In genomic region chr1:232581932-232582331, GRCh38 we compare ENCODE assay signal across 26 cellular contexts. TPM values are rescaled to one million over a fixed set of nuclear protein-coding genes. Genes with fewer than 3 reads are reported as not detected.
DNase-seq lines count a peak whose midpoint lies in the region; ATAC-seq, FAIRE-seq and TF ChIP-seq lines count a peak whose summit lies in the region.
"Had no signal": no experiment of that assay in that cellular context is flagged by ENCODE, and none has a peak within 500 bp of the region (broad histone marks: within the 10 kb centered on the region; RNA-seq: fewer than 3 reads in every experiment).

No MANE protein-coding gene starts in this region.

- DNase-seq in activated CD4-positive, alpha-beta memory T cell treated with anti-CD3 and anti-CD28 coated beads for 36 hours: no peak
- DNase-seq in activated CD4-positive, alpha-beta memory T cell treated with anti-CD3 and anti-CD28 coated beads, Interleukin-2, amount 10 ng/mL, durations not matched to agents 7 days and 5 days: no peak
- DNase-seq in A549 (ENCODE audit: low read depth in 1 of 2, low spot score in 1 of 2): no peak
- no peak for DNase-seq in stimulated activated effector memory CD8-positive, alpha-beta T cell treated with anti-CD3 and anti-CD28 coated beads, Interleukin-12 subunit alpha, Interleukin-12 subunit beta, amount 100 ng/mL, for 72 hours (ENCODE audit: low spot score in 2 of 2)
- no peak for DNase-seq in SHP77 (lab: John Stamatoyannopoulos, UW)
- no peak for DNase-seq in glutamatergic neuron
- DNase-seq: ACHN; AML-193; BE2C; CD4-positive, alpha-beta T cell; CD8-positive, alpha-beta memory T cell; DMS 273 treated with DMSO at 0.1 percent for 48 hours; DMS79; EL; GDM1; GM23248; H7; HCEC 1CT had no signal

- no peaks in the 10 kb centered on the region for H3K4me1 ChIP-seq in A549
- H3K4me1 ChIP-seq: BE2C had no signal

- no peak for ATAC-seq in A549
- no peak for ATAC-seq in stimulated activated effector memory CD8-positive, alpha-beta T cell treated with anti-CD3 and anti-CD28 coated beads, Interleukin-12 subunit alpha, Interleukin-12 subunit beta, amount 100 ng/mL, for 72 hours
- ATAC-seq: GM12878 had no signal

- H3K4me2 ChIP-seq in A549: no peak overlapping the region

- H3K27ac Mint-ChIP-seq in activated CD4-positive, alpha-beta memory T cell treated with anti-CD3 and anti-CD28 coated beads for 36 hours: peak overlapping the region; percentile 35
- H3K27ac Mint-ChIP-seq in activated CD4-positive, alpha-beta memory T cell treated with anti-CD3 and anti-CD28 coated beads, Interleukin-2, amount 10 ng/mL, durations not matched to agents 7 days and 5 days: no peak overlapping the region
- H3K27ac Mint-ChIP-seq in dendritic cell treated with granulocyte-macrophage colony-stimulating factor and Interleukin-4, amounts not matched to agents 40 ng/mL and 50 ng/mL, for 4 days: peak overlapping the region; percentile 37
- H3K27ac Mint-ChIP-seq in stimulated activated effector memory CD8-positive, alpha-beta T cell treated with anti-CD3 and anti-CD28 coated beads, Interleukin-12 subunit alpha, Interleukin-12 subunit beta, amount 100 ng/mL, for 72 hours: peak overlapping the region; percentile 11
- H3K27ac Mint-ChIP-seq in glutamatergic neuron (ENCODE audit: unreplicated experiment): no peak overlapping the region
- H3K27ac Mint-ChIP-seq: CD14-positive monocyte; CD4-positive, alpha-beta T cell had no signal

- no peaks in the 10 kb centered on the region for H3K9me3 Mint-ChIP-seq in activated CD4-positive, alpha-beta memory T cell treated with anti-CD3 and anti-CD28 coated beads for 36 hours
- H3K9me3 Mint-ChIP-seq in activated CD4-positive, alpha-beta memory T cell treated with anti-CD3 and anti-CD28 coated beads, Interleukin-2, amount 10 ng/mL, durations not matched to agents 7 days and 5 days: no peaks in the 10 kb centered on the region
- no peaks in the 10 kb centered on the region for H3K9me3 Mint-ChIP-seq in dendritic cell treated with granulocyte-macrophage colony-stimulating factor and Interleukin-4, amounts not matched to agents 40 ng/mL and 50 ng/mL, for 4 days
- H3K9me3 Mint-ChIP-seq in stimulated activated effector memory CD8-positive, alpha-beta T cell treated with anti-CD3 and anti-CD28 coated beads, Interleukin-12 subunit alpha, Interleukin-12 subunit beta, amount 100 ng/mL, for 72 hours: no peaks in the 10 kb centered on the region
- peaks cover 10% of the 10 kb centered on the region for H3K9me3 Mint-ChIP-seq in glutamatergic neuron (ENCODE audit: unreplicated experiment)
- H3K9me3 Mint-ChIP-seq: CD4-positive, alpha-beta T cell had no signal

- no peak for TF ChIP-seq CTCF in A549 (IDR thresholded peaks at IDR 0.05)
- TF ChIP-seq CTCF in glutamatergic neuron (IDR thresholded peaks at IDR 0.05; ENCODE audit: partially characterized antibody, unreplicated experiment): no peak

- no peak overlapping the region for H3K4me3 Mint-ChIP-seq in activated CD4-positive, alpha-beta memory T cell treated with anti-CD3 and anti-CD28 coated beads for 36 hours
- H3K4me3 Mint-ChIP-seq in activated CD4-positive, alpha-beta memory T cell treated with anti-CD3 and anti-CD28 coated beads, Interleukin-2, amount 10 ng/mL, durations not matched to agents 7 days and 5 days: no peak overlapping the region
- no peak overlapping the region for H3K4me3 Mint-ChIP-seq in dendritic cell treated with granulocyte-macrophage colony-stimulating factor and Interleukin-4, amounts not matched to agents 40 ng/mL and 50 ng/mL, for 4 days
- no peak overlapping the region for H3K4me3 Mint-ChIP-seq in stimulated activated effector memory CD8-positive, alpha-beta T cell treated with anti-CD3 and anti-CD28 coated beads, Interleukin-12 subunit alpha, Interleukin-12 subunit beta, amount 100 ng/mL, for 72 hours
- H3K4me3 Mint-ChIP-seq in glutamatergic neuron (ENCODE audit: unreplicated experiment): no peak overlapping the region
- H3K4me3 Mint-ChIP-seq: CD14-positive monocyte; CD4-positive, alpha-beta T cell; CD8-positive, alpha-beta memory T cell had no signal

- H3K36me3 Mint-ChIP-seq in activated CD4-positive, alpha-beta memory T cell treated with anti-CD3 and anti-CD28 coated beads for 36 hours: no peaks in the 10 kb centered on the region
- H3K36me3 Mint-ChIP-seq in activated CD4-positive, alpha-beta memory T cell treated with anti-CD3 and anti-CD28 coated beads, Interleukin-2, amount 10 ng/mL, durations not matched to agents 7 days and 5 days (ENCODE audit: low read depth): no peaks in the 10 kb centered on the region
- H3K36me3 Mint-ChIP-seq in dendritic cell treated with granulocyte-macrophage colony-stimulating factor and Interleukin-4, amounts not matched to agents 40 ng/mL and 50 ng/mL, for 4 days (ENCODE audit: low read depth): no peaks in the 10 kb centered on the region
- no peaks in the 10 kb centered on the region for H3K36me3 Mint-ChIP-seq in stimulated activated effector memory CD8-positive, alpha-beta T cell treated with anti-CD3 and anti-CD28 coated beads, Interleukin-12 subunit alpha, Interleukin-12 subunit beta, amount 100 ng/mL, for 72 hours
- no peaks in the 10 kb centered on the region for H3K36me3 Mint-ChIP-seq in glutamatergic neuron (ENCODE audit: unreplicated experiment)
- H3K36me3 Mint-ChIP-seq: CD14-positive monocyte had no signal

- H3K27ac ChIP-seq in A549: no peak overlapping the region
- H3K27ac ChIP-seq: 22Rv1, GM23248 had no signal

- no peak for TF ChIP-seq EP300 in A549 (IDR thresholded peaks at IDR 0.05)

- peak; percentile 61 for FAIRE-seq in A549 (lab: Jason Lieb, UNC)
- FAIRE-seq: A204.1, GM12878, GM19239, H1 had no signal

- intact Hi-C loops in activated CD4-positive, alpha-beta memory T cell treated with anti-CD3 and anti-CD28 coated beads for 36 hours (cut with micrococcal nuclease): loop anchor here (2.0 kb wide), 2 partner anchors 47 to 125 kb away; no protein-coding TSS in a partner anchor
- intact Hi-C loops in dendritic cell treated with granulocyte-macrophage colony-stimulating factor and Interleukin-4, amounts not matched to agents 40 ng/mL and 50 ng/mL, for 4 days (cut with micrococcal nuclease): no loop called here

- WGBS in A549 (ENCODE audit: missing lambda C conversion rate): 100% methylated on average over 1 of the region's 1 CpG

- H3K27me3 Mint-ChIP-seq in activated CD4-positive, alpha-beta memory T cell treated with anti-CD3 and anti-CD28 coated beads for 36 hours: no peaks in the 10 kb centered on the region
- H3K27me3 Mint-ChIP-seq in activated CD4-positive, alpha-beta memory T cell treated with anti-CD3 and anti-CD28 coated beads, Interleukin-2, amount 10 ng/mL, durations not matched to agents 7 days and 5 days: no peaks in the 10 kb centered on the region
- H3K27me3 Mint-ChIP-seq in dendritic cell treated with granulocyte-macrophage colony-stimulating factor and Interleukin-4, amounts not matched to agents 40 ng/mL and 50 ng/mL, for 4 days: no peaks in the 10 kb centered on the region
- H3K27me3 Mint-ChIP-seq in glutamatergic neuron (ENCODE audit: unreplicated experiment): no peaks in the 10 kb centered on the region
- H3K27me3 Mint-ChIP-seq: CD4-positive, alpha-beta T cell; CD8-positive, alpha-beta memory T cell had no signal

- POLR2A ChIA-PET in activated CD4-positive, alpha-beta memory T cell treated with anti-CD3 and anti-CD28 coated beads for 36 hours (lab: Charles Lee): no interaction called here
- POLR2A ChIA-PET in activated CD4-positive, alpha-beta memory T cell treated with anti-CD3 and anti-CD28 coated beads, Interleukin-2, amount 10 ng/mL, durations not matched to agents 7 days and 5 days (lab: Charles Lee): no interaction called here
- POLR2A ChIA-PET in A549 (lab: Yijun Ruan, JAX): no interaction called here

- H3K4me3 ChIP-seq in A549: no peak overlapping the region
- H3K4me3 ChIP-seq: BLaER1 treated with 17β-estradiol and CSF1 and Interleukin-3, amounts not matched to agents 10 nM and 100 nM; GM12878; GM23248 had no signal

- TF ChIP-seq POLR2A in A549 (IDR thresholded peaks at IDR 0.05; ENCODE audit: low read length): no peak

- CTCF ChIA-PET in activated CD4-positive, alpha-beta memory T cell treated with anti-CD3 and anti-CD28 coated beads for 36 hours (lab: Charles Lee): no interaction called here
- CTCF ChIA-PET in activated CD4-positive, alpha-beta memory T cell treated with anti-CD3 and anti-CD28 coated beads, Interleukin-2, amount 10 ng/mL, durations not matched to agents 7 days and 5 days (lab: Charles Lee): no interaction called here
- CTCF ChIA-PET in A549 (lab: Yijun Ruan, JAX): no interaction called here

- no peak for TF ChIP-seq RAD21 in A549 (conservative IDR thresholded peaks at IDR 0.05 in 1 of 2, IDR thresholded peaks at IDR 0.05 in 1 of 2)

- no peaks in the 10 kb centered on the region for H3K9me3 ChIP-seq in A549
- H3K9me3 ChIP-seq: BE2C had no signal

- H3K4me1 Mint-ChIP-seq in activated CD4-positive, alpha-beta memory T cell treated with anti-CD3 and anti-CD28 coated beads for 36 hours (ENCODE audit: low read depth): peaks cover 37% of the 10 kb centered on the region
- H3K4me1 Mint-ChIP-seq in activated CD4-positive, alpha-beta memory T cell treated with anti-CD3 and anti-CD28 coated beads, Interleukin-2, amount 10 ng/mL, durations not matched to agents 7 days and 5 days: peaks cover 36% of the 10 kb centered on the region
- peaks cover 31% of the 10 kb centered on the region for H3K4me1 Mint-ChIP-seq in dendritic cell treated with granulocyte-macrophage colony-stimulating factor and Interleukin-4, amounts not matched to agents 40 ng/mL and 50 ng/mL, for 4 days (ENCODE audit: low read depth)
- peaks cover 42% of the 10 kb centered on the region for H3K4me1 Mint-ChIP-seq in stimulated activated effector memory CD8-positive, alpha-beta T cell treated with anti-CD3 and anti-CD28 coated beads, Interleukin-12 subunit alpha, Interleukin-12 subunit beta, amount 100 ng/mL, for 72 hours
- H3K4me1 Mint-ChIP-seq in glutamatergic neuron (ENCODE audit: low read depth, unreplicated experiment): peaks cover 44% of the 10 kb centered on the region

TF ChIP-seq in A549, 52 proteins besides CTCF, POLR2A, EP300 and RAD21 (continues in another document):
- TF ChIP-seq BHLHE40 (IDR thresholded peaks at IDR 0.05; ENCODE audit: low read depth, low read length) (no peak), RARB (CRISPR knock-in tag; IDR thresholded peaks at IDR 0.05) (no peak), NR3C1 (IDR thresholded peaks at IDR 0.05) (no peak), ZSCAN20 (CRISPR knock-in tag; IDR thresholded peaks at IDR 0.05) (no peak), CEBPB (IDR thresholded peaks at IDR 0.05) (no peak), EHMT2 (IDR thresholded peaks at IDR 0.05; ENCODE audit: low read depth) (no peak)

RNA-seq across cellular contexts. Expression of gene SIPA1L2, which starts 48.0 kb away (rescaled TPM):
- 1 to 10 TPM; 6.1 to 6.2 TPM for total RNA-seq in activated CD4-positive, alpha-beta memory T cell treated with anti-CD3 and anti-CD28 coated beads for 36 hours
- under 1 TPM; 0.78 to 0.93 TPM for total RNA-seq in activated CD4-positive, alpha-beta memory T cell treated with anti-CD3 and anti-CD28 coated beads, Interleukin-2, amount 10 ng/mL, durations not matched to agents 7 days and 5 days
- polyA plus RNA-seq in A549 (2011; rRNA removed): 16.4 and 16.9 TPM in 2 replicates
- 8.3 and 10.2 TPM in 2 replicates for polyA plus RNA-seq in A549 (2012; cell fraction: cytosol; rRNA removed)
- polyA plus RNA-seq in A549 (2012; cell fraction: nucleus; rRNA removed): 13.5 and 15.6 TPM in 2 replicates
- polyA plus RNA-seq in A549 (2017; fragmentation: RNase III; extraction: RNeasy Plus Mini Kit Qiagen cat#74134 plus additional on column Dnase treatment): 6.0 to 6.7 TPM (median 6.6 TPM) in 3 replicates
- polyA minus RNA-seq in A549 (2011; rRNA and poly(A)+ RNA removed): 31.1 and 34.0 TPM in 2 replicates
- total RNA-seq in glutamatergic neuron (ENCODE audit: unreplicated experiment): 177 TPM

Comparison
In these comparisons a context has a peak if more than half of its experiments do, and no peak if none do; other contexts are left out.
1. H3K27ac Mint-ChIP-seq: peak in activated CD4-positive, alpha-beta memory T cell treated with anti-CD3 and anti-CD28 coated beads for 36 hours (single experiment), dendritic cell treated with granulocyte-macrophage colony-stimulating factor and Interleukin-4, amounts not matched to agents 40 ng/mL and 50 ng/mL, for 4 days (single experiment) and stimulated activated effector memory CD8-positive, alpha-beta T cell treated with anti-CD3 and anti-CD28 coated beads, Interleukin-12 subunit alpha, Interleukin-12 subunit beta, amount 100 ng/mL, for 72 hours (single experiment); none in activated CD4-positive, alpha-beta memory T cell treated with anti-CD3 and anti-CD28 coated beads, Interleukin-2, amount 10 ng/mL, durations not matched to agents 7 days and 5 days (single experiment) and glutamatergic neuron (single experiment).
2. RNA of gene SIPA1L2, which starts 48.0 kb away (total RNA-seq): 177 TPM in glutamatergic neuron (single experiment); 6.1 to 6.2 TPM in activated CD4-positive, alpha-beta memory T cell treated with anti-CD3 and anti-CD28 coated beads for 36 hours and 0.78 to 0.93 TPM in activated CD4-positive, alpha-beta memory T cell treated with anti-CD3 and anti-CD28 coated beads, Interleukin-2, amount 10 ng/mL, durations not matched to agents 7 days and 5 days; every median in the first group is over 10 times any median in the second.